ENCODE assay signal across 30 cellular contexts in the genomic region with DNA sequence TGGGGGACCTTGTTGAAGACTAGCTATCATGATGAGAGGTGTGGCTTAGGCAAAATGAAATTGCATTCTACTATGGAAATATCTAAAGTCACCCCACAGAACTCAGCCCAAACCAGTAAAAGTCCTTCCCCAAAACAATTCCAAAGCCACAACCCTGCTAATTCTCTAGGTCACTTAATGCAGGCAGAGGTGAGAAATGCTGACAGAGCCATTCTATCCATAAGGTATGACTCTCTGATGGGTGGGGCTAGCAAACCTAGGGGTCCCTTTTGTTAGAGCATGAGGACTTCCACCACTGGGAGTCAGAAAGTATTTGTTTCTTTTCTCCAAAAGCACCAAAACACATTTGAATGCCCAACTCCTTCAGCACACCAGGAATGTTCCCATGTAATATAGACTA. TPM values are rescaled to one million over a fixed set of nuclear protein-coding genes. Genes with fewer than 3 reads are reported as not detected.
"Had no signal": no experiment of that assay in that cellular context is flagged by ENCODE, and none has a peak within 500 bp of the region (broad histone marks: within the 10 kb centered on the region; RNA-seq: fewer than 3 reads in every experiment).

No MANE protein-coding gene starts in this region.

- H3K36me3 Mint-ChIP-seq: immature natural killer cell; stimulated activated effector memory CD8-positive, alpha-beta T cell treated with anti-CD3 and anti-CD28 coated beads, Interleukin-12 subunit alpha, Interleukin-12 subunit beta, amount 100 ng/mL, for 72 hours had no signal

- H3K4me1 Mint-ChIP-seq: immature natural killer cell; naive thymus-derived CD8-positive, alpha-beta T cell; nephron; neural crest cell; stimulated activated effector memory CD8-positive, alpha-beta T cell treated with anti-CD3 and anti-CD28 coated beads, Interleukin-12 subunit alpha, Interleukin-12 subunit beta, amount 100 ng/mL, for 72 hours had no signal

- H3K27ac Mint-ChIP-seq: immature natural killer cell; naive thymus-derived CD8-positive, alpha-beta T cell; nephron; stimulated activated effector memory CD8-positive, alpha-beta T cell treated with anti-CD3 and anti-CD28 coated beads, Interleukin-12 subunit alpha, Interleukin-12 subunit beta, amount 100 ng/mL, for 72 hours; stimulated activated naive CD8-positive, alpha-beta T cell treated with anti-CD3 and anti-CD28 coated beads, Interleukin-15, Interleukin-2, amounts not matched to agents 100 ng/mL and 50 ng/mL, for 24 hours had no signal

- H3K27me3 ChIP-seq: sigmoid colon, suprapubic skin, tibial artery, uterus had no signal

- H3K4me3 Mint-ChIP-seq: immature natural killer cell; nephron; neural crest cell; stimulated activated effector memory CD8-positive, alpha-beta T cell treated with anti-CD3 and anti-CD28 coated beads, Interleukin-12 subunit alpha, Interleukin-12 subunit beta, amount 100 ng/mL, for 72 hours; stimulated activated naive CD8-positive, alpha-beta T cell treated with anti-CD3 and anti-CD28 coated beads, Interleukin-15, Interleukin-2, amounts not matched to agents 100 ng/mL and 50 ng/mL, for 24 hours had no signal

- H3K36me3 ChIP-seq: left lung, lower lobe of right lung, pancreas, prostate gland, sigmoid colon, spleen, suprapubic skin, thoracic aorta, tibial artery, uterus had no signal

- H3K9me3 ChIP-seq: left lung, lower lobe of right lung, pancreas, prostate gland, sigmoid colon, spleen, suprapubic skin, thoracic aorta, tibial artery, uterus had no signal

- DNase-seq: hypothalamus; immature natural killer cell; kidney; left colon; left lung; lower lobe of right lung; mammary epithelial cell; mesenchymal stem cell; naive thymus-derived CD8-positive, alpha-beta T cell; nucleus accumbens; pancreas; posterior cingulate gyrus; retina; right cardiac atrium; sigmoid colon; small intestine; spleen; stimulated activated CD4-positive, alpha-beta T cell treated with anti-CD3 and anti-CD28 coated beads, Interleukin-4, amount 100 ng/mL, for 24 hours; stimulated activated naive CD4-positive, alpha-beta T cell; tibial artery; trophoblast cell; uterus had no signal

- H3K9me3 Mint-ChIP-seq: naive thymus-derived CD8-positive, alpha-beta T cell; nephron; neural crest cell; stimulated activated effector memory CD8-positive, alpha-beta T cell treated with anti-CD3 and anti-CD28 coated beads, Interleukin-12 subunit alpha, Interleukin-12 subunit beta, amount 100 ng/mL, for 72 hours; stimulated activated naive CD8-positive, alpha-beta T cell treated with anti-CD3 and anti-CD28 coated beads, Interleukin-15, Interleukin-2, amounts not matched to agents 100 ng/mL and 50 ng/mL, for 24 hours had no signal

- H3K27ac ChIP-seq: left lung, lower lobe of right lung, pancreas, prostate gland, sigmoid colon, spleen, suprapubic skin, thoracic aorta, tibial artery, uterus had no signal

- H3K4me3 ChIP-seq: left lung, lower lobe of right lung, pancreas, prostate gland, sigmoid colon, spleen, suprapubic skin, thoracic aorta, tibial artery, uterus had no signal

- H3K4me1 ChIP-seq: left lung, lower lobe of right lung, pancreas, prostate gland, sigmoid colon, spleen, suprapubic skin, tibial artery, uterus had no signal

- ATAC-seq: left colon; left lung; lower lobe of right lung; naive thymus-derived CD8-positive, alpha-beta T cell; pancreas; right cardiac atrium; stimulated activated effector memory CD8-positive, alpha-beta T cell treated with anti-CD3 and anti-CD28 coated beads, Interleukin-12 subunit alpha, Interleukin-12 subunit beta, amount 100 ng/mL, for 72 hours had no signal

- FAIRE-seq: islet of Langerhans, kidney, pancreas, small intestine had no signal

RNA-seq across cellular contexts. Expression of gene BMP4, which starts 12.7 kb away (rescaled TPM):
- polyA plus RNA-seq: immature natural killer cell; naive thymus-derived CD8-positive, alpha-beta T cell had no signal
